19 cellular contexts compared by ENCODE assay signal in genomic region chr3:59608356-59608755, GRCh38.
A peak's percentile ranks its signal among the peaks of the same experiment; 100 is the strongest.
DNase-seq lines count a peak whose midpoint lies in the region; ATAC-seq and TF ChIP-seq lines count a peak whose summit lies in the region.
"Had no signal": no experiment of that assay in that cellular context is flagged by ENCODE, and none has a peak within 500 bp of the region (broad histone marks: within the 10 kb centered on the region; RNA-seq: fewer than 3 reads in every experiment).

No MANE protein-coding gene starts in this region.

- ATAC-seq in HG03097 (IDR thresholded peaks at IDR 0.05; ENCODE audit: low FRiP score, unreplicated experiment) (no peak), HG03521 (IDR thresholded peaks at IDR 0.05; ENCODE audit: unreplicated experiment) (no peak)

- peak overlapping the region; percentile 64; the same call in 1 of the 2 replicates for H3K27ac ChIP-seq in VCaP
- H3K27ac ChIP-seq: brain microvascular endothelial cell, colonic mucosa, PC-9, tibial nerve, WERI-Rb-1 had no signal

- peak; percentile 85 for DNase-seq in DMS79 (lab: John Stamatoyannopoulos, UW)
- DNase-seq in NCI-H187 treated with DMSO at 0.1 percent for 48 hours (lab: John Stamatoyannopoulos, UW), result peak; percentile 85
- peak; percentile 96 for DNase-seq in NCI-H345 (lab: John Stamatoyannopoulos, UW)
- no peak for DNase-seq in Ammon's horn (ENCODE audit: low spot score)
- DNase-seq in HuH-7 (ENCODE audit: low spot score), result no peak
- DNase-seq: activated CD4-positive, alpha-beta T cell treated with anti-CD3 and anti-CD28 coated beads, Interleukin-2, amount 50 U/mL, for 4 hours; activated effector memory CD4-positive, alpha-beta T cell treated with anti-CD3 and anti-CD28 coated beads, Interleukin-2, amount 50 U/mL, for 16 hours; brain microvascular endothelial cell; CD8-positive, alpha-beta memory T cell; colonic mucosa; HFFc6; occipital lobe; PC-9; stimulated activated CD4-positive, alpha-beta T cell treated with anti-CD3 and anti-CD28 coated beads, Interleukin-4, amount 100 ng/mL, for 1 hour; WERI-Rb-1 had no signal

- TF ChIP-seq CTCF in VCaP (conservative IDR thresholded peaks at IDR 0.05), result no peak

Comparison
In these comparisons a context has a peak if more than half of its experiments do, and no peak if none do; other contexts are left out.
1. DNase-seq: peak in DMS79 (single experiment), NCI-H187 treated with DMSO at 0.1 percent for 48 hours (single experiment) and NCI-H345 (single experiment); none in Ammon's horn (single experiment) and HuH-7 (single experiment).